In genomic region chr10:61410353-61410752, GRCh38 we compare ENCODE assay signal across 20 cellular contexts. TPM values are rescaled to one million over a fixed set of nuclear protein-coding genes. Genes with fewer than 3 reads are reported as not detected.
"Had no signal": no experiment of that assay in that cellular context is flagged by ENCODE, and none has a peak within 500 bp of the region (broad histone marks: within the 10 kb centered on the region; RNA-seq: fewer than 3 reads in every experiment).

No MANE protein-coding gene starts in this region.

- H3K9me3 ChIP-seq: pancreas, psoas muscle, tibial nerve had no signal

- H3K4me1 Mint-ChIP-seq: activated B cell treated with CpG ODN at 0.5 μM for 24 hours; activated CD4-positive, alpha-beta memory T cell treated with anti-CD3 and anti-CD28 coated beads, Interleukin-2, amount 10 ng/mL, durations not matched to agents 7 days and 5 days; activated CD4-positive, alpha-beta T cell treated with anti-CD3 and anti-CD28 coated beads for 36 hours; natural killer cell; T-cell had no signal

- H3K4me3 Mint-ChIP-seq: activated B cell treated with CpG ODN at 0.5 μM for 24 hours; activated CD4-positive, alpha-beta memory T cell treated with anti-CD3 and anti-CD28 coated beads, Interleukin-2, amount 10 ng/mL, durations not matched to agents 7 days and 5 days; activated CD4-positive, alpha-beta T cell treated with anti-CD3 and anti-CD28 coated beads for 36 hours; activated naive CD4-positive, alpha-beta T cell treated with anti-CD3 and anti-CD28 coated beads for 36 hours; activated T-cell treated with anti-CD3 and anti-CD28 coated beads, Interleukin-2, amount 50 U/mL, for 72 hours; mesothelial cell of epicardium; natural killer cell; T-cell; T-helper 2 cell treated with Interferon-gamma antibody and Interleukin-4, amounts not matched to agents 5 μg/mL and 100 μg/mL, for 36 hours had no signal

- H3K36me3 ChIP-seq: pancreas, tibial nerve had no signal

- H3K27ac ChIP-seq: pancreas, psoas muscle, tibial nerve had no signal

- H3K36me3 Mint-ChIP-seq: mesothelial cell of epicardium, natural killer cell, T-cell had no signal

- DNase-seq: activated B cell treated with CpG ODN at 0.5 μM for 24 hours; activated CD4-positive, alpha-beta memory T cell treated with anti-CD3 and anti-CD28 coated beads, Interleukin-2, amount 10 ng/mL, durations not matched to agents 7 days and 5 days; activated CD4-positive, alpha-beta T cell treated with anti-CD3 and anti-CD28 coated beads for 36 hours; activated effector memory CD4-positive, alpha-beta T cell treated with Interleukin-2 at 50 U/mL for 16 hours; activated naive CD4-positive, alpha-beta T cell treated with anti-CD3 and anti-CD28 coated beads for 36 hours; activated T-cell treated with anti-CD3 and anti-CD28 coated beads, Interleukin-2, amount 50 U/mL, for 72 hours; cerebellar nuclear complex; cortex of kidney; left ventricle myocardium superior; mammary epithelial cell; natural killer cell; psoas muscle; stimulated activated CD4-positive, alpha-beta T cell treated with anti-CD3 and anti-CD28 coated beads, Interleukin-12 subunit alpha, Interleukin-12 subunit beta, amount 100 ng/mL, for 4 hours; stimulated activated CD4-positive, alpha-beta T cell treated with anti-CD3 and anti-CD28 coated beads, Interleukin-4, amount 100 ng/mL, for 4 hours; stimulated activated naive CD8-positive, alpha-beta T cell treated with anti-CD3 and anti-CD28 coated beads, Interleukin-15, Interleukin-2, amounts not matched to agents 100 U/mL and 50 U/mL, for 24 hours; T-cell had no signal

- H3K27ac Mint-ChIP-seq: activated B cell treated with CpG ODN at 0.5 μM for 24 hours; activated CD4-positive, alpha-beta memory T cell treated with anti-CD3 and anti-CD28 coated beads, Interleukin-2, amount 10 ng/mL, durations not matched to agents 7 days and 5 days; activated CD4-positive, alpha-beta T cell treated with anti-CD3 and anti-CD28 coated beads for 36 hours; activated naive CD4-positive, alpha-beta T cell treated with anti-CD3 and anti-CD28 coated beads for 36 hours; activated T-cell treated with anti-CD3 and anti-CD28 coated beads, Interleukin-2, amount 50 U/mL, for 72 hours; mesothelial cell of epicardium; natural killer cell; T-cell; T-helper 2 cell treated with Interferon-gamma antibody and Interleukin-4, amounts not matched to agents 5 μg/mL and 100 μg/mL, for 36 hours had no signal

- H3K27me3 ChIP-seq: pancreas, tibial nerve had no signal

- H3K9me3 Mint-ChIP-seq: activated B cell treated with CpG ODN at 0.5 μM for 24 hours; activated CD4-positive, alpha-beta memory T cell treated with anti-CD3 and anti-CD28 coated beads, Interleukin-2, amount 10 ng/mL, durations not matched to agents 7 days and 5 days; activated naive CD4-positive, alpha-beta T cell treated with anti-CD3 and anti-CD28 coated beads for 36 hours; activated T-cell treated with anti-CD3 and anti-CD28 coated beads, Interleukin-2, amount 50 U/mL, for 72 hours; mesothelial cell of epicardium; natural killer cell; T-cell; T-helper 2 cell treated with Interferon-gamma antibody and Interleukin-4, amounts not matched to agents 5 μg/mL and 100 μg/mL, for 36 hours had no signal

- H3K4me1 ChIP-seq: pancreas, psoas muscle had no signal

- H3K4me3 ChIP-seq: pancreas, psoas muscle, tibial nerve had no signal

RNA-seq across cellular contexts. Expression of gene TMEM26, which starts 42.8 kb away (rescaled TPM):
- total RNA-seq: activated B cell treated with CpG ODN at 0.5 μM for 24 hours; activated CD4-positive, alpha-beta memory T cell treated with anti-CD3 and anti-CD28 coated beads, Interleukin-2, amount 10 ng/mL, durations not matched to agents 7 days and 5 days; activated CD4-positive, alpha-beta T cell treated with anti-CD3 and anti-CD28 coated beads for 36 hours; activated naive CD4-positive, alpha-beta T cell treated with anti-CD3 and anti-CD28 coated beads for 36 hours; activated T-cell treated with anti-CD3 and anti-CD28 coated beads, Interleukin-2, amount 50 U/mL, for 72 hours; mammary epithelial cell; natural killer cell; T-cell had no signal
- polyA plus RNA-seq: mammary epithelial cell had no signal
